In the genomic region with DNA sequence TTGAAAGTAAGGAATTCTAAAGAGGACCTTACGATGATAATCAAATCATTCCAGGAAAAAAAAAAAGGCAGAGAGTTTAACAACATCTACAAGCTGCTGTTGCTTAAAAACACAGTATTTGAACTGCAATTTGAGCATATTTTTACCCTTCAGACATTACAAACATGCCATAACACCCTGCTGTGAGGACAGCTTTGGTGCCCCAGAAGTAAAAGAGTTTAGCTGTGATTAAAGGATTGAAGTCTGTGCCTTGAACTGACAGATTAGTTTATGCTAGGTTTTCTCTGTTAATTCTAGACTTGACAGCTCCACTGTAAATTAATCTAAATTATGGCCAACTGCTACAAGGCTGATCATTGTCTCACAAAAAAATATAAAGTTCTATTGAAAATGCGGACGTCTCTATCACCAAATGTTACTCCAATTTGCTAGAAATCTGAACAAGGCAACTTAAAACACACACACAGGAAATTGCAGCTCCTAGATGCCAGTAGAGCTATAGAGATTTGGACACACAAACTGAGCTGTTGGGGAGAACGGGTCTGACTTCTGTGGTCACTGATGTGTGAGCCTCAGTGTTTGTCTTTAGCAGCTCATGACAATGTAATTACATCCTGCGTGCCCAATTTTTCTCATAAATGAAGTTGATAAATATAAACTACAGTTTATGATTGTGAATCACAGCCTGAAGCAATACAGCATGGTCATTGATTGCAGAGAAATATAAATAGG, we compare ENCODE assay signal across 1 cellular context.
TF ChIP-seq lines count a peak whose summit lies in the region.

No MANE protein-coding gene starts in this region.

TF ChIP-seq in GM12878, 131 proteins besides CTCF, POLR2A, EP300 and RAD21 (continued from another document):
- TF ChIP-seq, protein P1, sequence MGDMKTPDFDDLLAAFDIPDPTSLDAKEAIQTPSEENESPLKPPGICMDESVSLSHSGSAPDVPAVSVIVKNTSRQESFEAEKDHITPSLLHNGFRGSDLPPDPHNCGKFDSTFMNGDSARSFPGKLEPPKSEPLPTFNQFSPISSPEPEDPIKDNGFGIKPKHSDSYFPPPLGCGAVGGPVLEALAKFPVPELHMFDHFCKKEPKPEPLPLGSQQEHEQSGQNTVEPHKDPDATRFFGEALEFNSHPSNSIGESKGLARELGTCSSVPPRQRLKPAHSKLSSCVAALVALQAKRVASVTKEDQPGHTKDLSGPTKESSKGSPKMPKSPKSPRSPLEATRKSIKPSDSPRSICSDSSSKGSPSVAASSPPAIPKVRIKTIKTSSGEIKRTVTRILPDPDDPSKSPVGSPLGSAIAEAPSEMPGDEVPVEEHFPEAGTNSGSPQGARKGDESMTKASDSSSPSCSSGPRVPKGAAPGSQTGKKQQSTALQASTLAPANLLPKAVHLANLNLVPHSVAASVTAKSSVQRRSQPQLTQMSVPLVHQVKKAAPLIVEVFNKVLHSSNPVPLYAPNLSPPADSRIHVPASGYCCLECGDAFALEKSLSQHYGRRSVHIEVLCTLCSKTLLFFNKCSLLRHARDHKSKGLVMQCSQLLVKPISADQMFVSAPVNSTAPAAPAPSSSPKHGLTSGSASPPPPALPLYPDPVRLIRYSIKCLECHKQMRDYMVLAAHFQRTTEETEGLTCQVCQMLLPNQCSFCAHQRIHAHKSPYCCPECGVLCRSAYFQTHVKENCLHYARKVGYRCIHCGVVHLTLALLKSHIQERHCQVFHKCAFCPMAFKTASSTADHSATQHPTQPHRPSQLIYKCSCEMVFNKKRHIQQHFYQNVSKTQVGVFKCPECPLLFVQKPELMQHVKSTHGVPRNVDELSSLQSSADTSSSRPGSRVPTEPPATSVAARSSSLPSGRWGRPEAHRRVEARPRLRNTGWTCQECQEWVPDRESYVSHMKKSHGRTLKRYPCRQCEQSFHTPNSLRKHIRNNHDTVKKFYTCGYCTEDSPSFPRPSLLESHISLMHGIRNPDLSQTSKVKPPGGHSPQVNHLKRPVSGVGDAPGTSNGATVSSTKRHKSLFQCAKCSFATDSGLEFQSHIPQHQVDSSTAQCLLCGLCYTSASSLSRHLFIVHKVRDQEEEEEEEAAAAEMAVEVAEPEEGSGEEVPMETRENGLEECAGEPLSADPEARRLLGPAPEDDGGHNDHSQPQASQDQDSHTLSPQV (IDR thresholded peaks at IDR 0.05): no peak
- no peak for TF ChIP-seq MXI1 (IDR thresholded peaks at IDR 0.05; ENCODE audit: low read depth, low read length)
- TF ChIP-seq YBX1 (IDR thresholded peaks at IDR 0.05): no peak
- no peak for TF ChIP-seq SREBF2 (IDR thresholded peaks at IDR 0.05; ENCODE audit: low read length)
- TF ChIP-seq, protein P2, sequence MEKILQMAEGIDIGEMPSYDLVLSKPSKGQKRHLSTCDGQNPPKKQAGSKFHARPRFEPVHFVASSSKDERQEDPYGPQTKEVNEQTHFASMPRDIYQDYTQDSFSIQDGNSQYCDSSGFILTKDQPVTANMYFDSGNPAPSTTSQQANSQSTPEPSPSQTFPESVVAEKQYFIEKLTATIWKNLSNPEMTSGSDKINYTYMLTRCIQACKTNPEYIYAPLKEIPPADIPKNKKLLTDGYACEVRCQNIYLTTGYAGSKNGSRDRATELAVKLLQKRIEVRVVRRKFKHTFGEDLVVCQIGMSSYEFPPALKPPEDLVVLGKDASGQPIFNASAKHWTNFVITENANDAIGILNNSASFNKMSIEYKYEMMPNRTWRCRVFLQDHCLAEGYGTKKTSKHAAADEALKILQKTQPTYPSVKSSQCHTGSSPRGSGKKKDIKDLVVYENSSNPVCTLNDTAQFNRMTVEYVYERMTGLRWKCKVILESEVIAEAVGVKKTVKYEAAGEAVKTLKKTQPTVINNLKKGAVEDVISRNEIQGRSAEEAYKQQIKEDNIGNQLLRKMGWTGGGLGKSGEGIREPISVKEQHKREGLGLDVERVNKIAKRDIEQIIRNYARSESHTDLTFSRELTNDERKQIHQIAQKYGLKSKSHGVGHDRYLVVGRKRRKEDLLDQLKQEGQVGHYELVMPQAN (conservative IDR thresholded peaks at IDR 0.05): no peak
- no peak for TF ChIP-seq YY1 (IDR thresholded peaks at IDR 0.05; ENCODE audit: low read depth, low read length)
- TF ChIP-seq MTA3 (IDR thresholded peaks at IDR 0.05; ENCODE audit: borderline replicate concordance, low read length): no peak
- TF ChIP-seq TCF3 (IDR thresholded peaks at IDR 0.05; ENCODE audit: borderline replicate concordance, insufficient read depth, low read depth, low read length): no peak
- no peak for TF ChIP-seq MEF2A (IDR thresholded peaks at IDR 0.05; ENCODE audit: insufficient read depth, low read depth, low read length)
- TF ChIP-seq STAT3 (IDR thresholded peaks at IDR 0.05; ENCODE audit: low read depth, low read length): no peak
- no peak for TF ChIP-seq NR2F1 (conservative IDR thresholded peaks at IDR 0.05)
- no peak for TF ChIP-seq SMC3 (IDR thresholded peaks at IDR 0.05; ENCODE audit: borderline replicate concordance, low read length)
- TF ChIP-seq IKZF1 (conservative IDR thresholded peaks at IDR 0.05): no peak
- no peak for TF ChIP-seq NBN (IDR thresholded peaks at IDR 0.05)
- no peak for TF ChIP-seq WRNIP1 (IDR thresholded peaks at IDR 0.05; ENCODE audit: borderline replicate concordance, low read depth, low read length)
- TF ChIP-seq HCFC1 (IDR thresholded peaks at IDR 0.05; ENCODE audit: low read length): no peak
- TF ChIP-seq ETV6 (conservative IDR thresholded peaks at IDR 0.05 in 1 of 2, IDR thresholded peaks at IDR 0.05 in 1 of 2; ENCODE audit: borderline replicate concordance in 1 of 2, low read depth in 1 of 2): no peak; a peak in 1 of 4 replicates
